Comparison of ENCODE assay signal across 8 cellular contexts in the genomic region with DNA sequence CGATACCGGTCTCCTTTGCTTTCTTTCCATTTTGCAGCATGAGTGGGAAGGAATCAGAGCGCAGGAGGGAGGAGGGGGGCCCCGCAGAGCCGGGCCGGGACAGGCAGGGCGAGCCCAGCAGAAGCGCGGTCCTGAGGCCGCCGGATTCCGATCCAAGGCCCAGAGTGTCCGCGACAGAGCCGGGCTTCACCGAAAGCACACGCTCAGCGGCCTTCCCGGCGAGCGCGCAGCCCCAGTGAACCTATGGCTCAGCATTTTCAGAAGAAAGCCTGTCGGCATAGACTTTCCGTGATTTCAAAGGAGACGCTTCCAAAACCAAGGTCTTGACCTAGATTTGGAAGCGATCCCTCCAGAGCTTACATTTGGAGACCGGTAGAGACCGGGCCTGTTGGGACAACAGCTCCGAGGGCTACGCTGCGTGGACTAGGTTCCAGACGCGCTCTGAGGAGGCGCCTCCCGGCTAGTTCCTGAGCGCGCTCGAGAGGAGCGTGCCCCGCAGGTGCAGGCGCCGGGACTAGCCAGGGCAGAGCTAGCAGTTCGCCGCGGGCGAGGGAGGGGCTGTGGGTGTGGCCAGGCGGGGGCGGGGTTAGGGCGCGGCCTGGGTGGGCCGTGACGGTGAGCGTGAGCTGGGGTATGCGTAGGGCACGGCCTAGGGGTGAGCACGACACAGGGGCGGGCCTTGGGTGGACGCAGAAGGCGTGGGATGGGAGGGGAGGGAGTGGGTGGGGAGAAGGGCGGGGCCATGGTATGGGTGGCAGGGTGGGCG. TPM values are rescaled to one million over a fixed set of nuclear protein-coding genes. Genes with fewer than 3 reads are reported as not detected.
DNase-seq lines count a peak whose midpoint lies in the region; ATAC-seq and TF ChIP-seq lines count a peak whose summit lies in the region.

No MANE protein-coding gene starts in this region.

- H3K4me3 ChIP-seq in right cardiac atrium (ENCODE audit: low read length): peak overlapping the region; percentile 61
- H3K4me3 ChIP-seq in vagina: peak overlapping the region; percentile 58 to 68

- TF ChIP-seq CTCF in vagina (IDR thresholded peaks at IDR 0.05): no peak

- TF ChIP-seq POLR2A in vagina (IDR thresholded peaks at IDR 0.05): peak in 1 of 2 donors; percentile 11

- H3K4me3 Mint-ChIP-seq in T-helper 17 cell: peak overlapping the region; percentile 88

- intact Hi-C loops in right cardiac atrium (cut with DNase I) (no loop called here), vagina (cut with DNase I) (loop anchor here (1.0 kb wide), 1 partner anchor 25 kb away; no protein-coding TSS in a partner anchor)

- H3K9me3 ChIP-seq in T-helper 17 cell (ENCODE audit: control insufficient read depth, low read length, poor library complexity, severe bottlenecking) (no peaks in the 10 kb centered on the region), right cardiac atrium (ENCODE audit: control insufficient read depth, low read length) (no peaks in the 10 kb centered on the region), vagina (no peaks in the 10 kb centered on the region)

- no peaks in the 10 kb centered on the region for H3K36me3 Mint-ChIP-seq in T-helper 17 cell (ENCODE audit: low read depth)

- peaks cover 21% of the 10 kb centered on the region for H3K4me1 Mint-ChIP-seq in T-helper 17 cell

- peak; percentile 72 for ATAC-seq in GM18499 (IDR thresholded peaks at IDR 0.05; ENCODE audit: insufficient read depth, unreplicated experiment)
- ATAC-seq in HG02884 (IDR thresholded peaks at IDR 0.05; ENCODE audit: unreplicated experiment): peak; percentile 89
- ATAC-seq in T-helper 17 cell: peak; percentile 95
- ATAC-seq in right cardiac atrium: peak; percentile 96 to 97

- peak overlapping the region; percentile 53 for H3K27ac ChIP-seq in right cardiac atrium (ENCODE audit: low read length)
- peak overlapping the region; percentile 69 for H3K27ac ChIP-seq in vagina

- H3K36me3 ChIP-seq in vagina: no peaks in the 10 kb centered on the region

- under 1% methylated on average over 61 of the region's 61 CpGs for WGBS in right cardiac atrium

- DNase-seq in NCI-H146 treated with DMSO at 0.1 percent for 48 hours (lab: John Stamatoyannopoulos, UW; ENCODE audit: unreplicated experiment): peak; percentile 95
- peak; percentile 88 to 99 (median 97) for DNase-seq in T-helper 17 cell
- DNase-seq in anterior cingulate cortex (lab: John Stamatoyannopoulos, UW): peak in 48 of 58 donors; percentile 23 to 82 (median 62)
- DNase-seq in right cardiac atrium: peak; percentile 90 to 97 (median 97)
- peak; percentile 73 for DNase-seq in putamen (ENCODE audit: low spot score)
- DNase-seq in vagina (ENCODE audit: extremely low spot score in 2 of 2): peak; percentile 94 to 96

- H3K27me3 Mint-ChIP-seq in T-helper 17 cell: no peaks in the 10 kb centered on the region

- H3K4me1 ChIP-seq in right cardiac atrium (ENCODE audit: control insufficient read depth, insufficient read depth, low read length): no peaks in the 10 kb centered on the region
- H3K4me1 ChIP-seq in vagina: peaks cover 32% of the 10 kb centered on the region

- no peaks in the 10 kb centered on the region for H3K27me3 ChIP-seq in right cardiac atrium (ENCODE audit: control insufficient read depth, insufficient read depth)
- no peaks in the 10 kb centered on the region for H3K27me3 ChIP-seq in vagina

- peak overlapping the region; percentile 54 for H3K27ac Mint-ChIP-seq in T-helper 17 cell

RNA-seq across cellular contexts. Expression of a gene that starts 27.8 kb away (rescaled TPM):
- total RNA-seq in T-helper 17 cell (not detected), right cardiac atrium (not detected), vagina (not detected)
- polyA plus RNA-seq in right cardiac atrium: not detected

RNA-seq across cellular contexts. Expression of a gene that starts 52.5 kb away (rescaled TPM):
- total RNA-seq in T-helper 17 cell (10 to 100 TPM; 20.4 to 23.6 TPM), right cardiac atrium (10 to 100 TPM; 61.6 to 91.8 (median 65.5) TPM), vagina (28.7 TPM)
- polyA plus RNA-seq in right cardiac atrium: 43.1 TPM

RNA-seq across cellular contexts. Expression of a gene that starts 52.6 kb away (rescaled TPM):
- total RNA-seq in T-helper 17 cell (10 to 100 TPM in 1 of 2 donors, 1 to 10 TPM in 1; 6.8 to 11.2 TPM), right cardiac atrium (10 to 100 TPM in 1 of 4 donors, 1 to 10 TPM in 3; 7.7 to 11.5 (median 8.9) TPM), vagina (18.2 TPM)
- polyA plus RNA-seq in right cardiac atrium: 9.5 TPM

Comparison
In these comparisons a context has a peak if more than half of its experiments do, and no peak if none do; other contexts are left out.
1. Peak in every context shown above with its lines: DNase-seq, ATAC-seq, H3K4me3 ChIP-seq and H3K27ac ChIP-seq.